12 cellular contexts compared by ENCODE assay signal in genomic region chr1:165897326-165898303, GRCh38.
DNase-seq lines count a peak whose midpoint lies in the region; ATAC-seq and TF ChIP-seq lines count a peak whose summit lies in the region.
"Had no signal": no experiment of that assay in that cellular context is flagged by ENCODE, and none has a peak within 500 bp of the region (broad histone marks: within the 10 kb centered on the region; RNA-seq: fewer than 3 reads in every experiment).

No MANE protein-coding gene starts in this region.

- TF ChIP-seq CTCF in SK-N-SH (IDR thresholded peaks at IDR 0.05) (no peak), RWPE1 (conservative IDR thresholded peaks at IDR 0.05; ENCODE audit: low read depth) (no peak), endothelial cell (IDR thresholded peaks at IDR 0.05; ENCODE audit: unreplicated experiment) (no peak), smooth muscle cell (IDR thresholded peaks at IDR 0.05; ENCODE audit: borderline replicate concordance, insufficient read depth, poor library complexity, severe bottlenecking) (no peak)

- peaks cover 7 to 20% of the 10 kb centered on the region in 2 experiments for H3K36me3 ChIP-seq in SK-N-SH (replicated peaks in 1 of 2; ENCODE audit: control insufficient read depth in 1 of 2, insufficient read depth in 2 of 2, low read length in 1 of 2)
- no peaks in the 10 kb centered on the region for H3K36me3 ChIP-seq in smooth muscle cell (ENCODE audit: low read depth)

- H3K4me3 Mint-ChIP-seq in endothelial cell (ENCODE audit: unreplicated experiment), result no peak overlapping the region
- H3K4me3 Mint-ChIP-seq: dendritic cell treated with granulocyte-macrophage colony-stimulating factor and Interleukin-4, amounts not matched to agents 40 ng/mL and 50 ng/mL, for 4 days had no signal

- CTCF ChIA-PET in SK-N-SH (lab: Yijun Ruan, JAX) (interaction anchor here (1.2 to 1.4 kb wide), 3 partner anchors 16 to 68 kb away, joined by 3 to 8 read pairs (median 4); no protein-coding TSS in a partner anchor), RWPE1 (lab: Yijun Ruan, JAX) (interaction anchor here (0.8 kb wide), 1 partner anchor 51 kb away, joined by 3 read pairs; no protein-coding TSS in a partner anchor)

- POLR2A ChIA-PET in SK-N-SH (lab: Yijun Ruan, JAX) (interaction anchor here (1.2 kb wide), 1 partner anchor 128 kb away, joined by 3 read pairs; no protein-coding TSS in a partner anchor), RWPE1 (lab: Yijun Ruan, JAX; ENCODE audit: low non-redundant PET) (no interaction called here)

- DNase-seq in SK-N-SH (peak; percentile 47), RWPE1 (ENCODE audit: low spot score) (no peak), endothelial cell (ENCODE audit: low spot score) (no peak), smooth muscle cell (lab: John Stamatoyannopoulos, UW; ENCODE audit: unreplicated experiment) (no peak), NCI-H2227 treated with DMSO at 0.1 percent for 48 hours (lab: John Stamatoyannopoulos, UW) (no peak), GDM1 (lab: John Stamatoyannopoulos, UW) (no peak)
- DNase-seq in stimulated activated CD4-positive, alpha-beta T cell treated with anti-CD3 and anti-CD28 coated beads, Interleukin-4, amount 100 ng/mL, for 24 hours, result no peak
- DNase-seq: kidney glomerular epithelial cell, SHP77 had no signal

- H3K79me2 ChIP-seq in SK-N-SH (ENCODE audit: insufficient read depth) (peaks cover 17% of the 10 kb centered on the region; the same call in 1 of the 2 replicates), smooth muscle cell (ENCODE audit: low read depth) (no peaks in the 10 kb centered on the region)

- H3K9ac ChIP-seq in SK-N-SH (0 out of 2 replicates have a peak overlapping the region, but pooled peaks have one; percentile 49), smooth muscle cell (ENCODE audit: low read depth) (peak overlapping the region; percentile 93)

- H3K4me1 Mint-ChIP-seq in endothelial cell (ENCODE audit: unreplicated experiment), result peaks cover 46% of the 10 kb centered on the region

- TF ChIP-seq RAD21 in SK-N-SH (IDR thresholded peaks at IDR 0.05; ENCODE audit: low read length), result no peak

- TF ChIP-seq EP300 in SK-N-SH (IDR thresholded peaks at IDR 0.05; ENCODE audit: borderline replicate concordance in 1 of 2, low read depth in 1 of 2, low read length in 1 of 2), result peak in 1 of 2 experiments; percentile 19; a peak in 1 of 4 replicates

- no peak for ATAC-seq in SK-N-SH treated with all-trans-retinoic acid at 6 μM for 48 hours

- H3F3A ChIP-seq in SK-N-SH (replicated peaks; ENCODE audit: insufficient read depth), result peaks cover 19% of the 10 kb centered on the region
- peaks cover 44% of the 10 kb centered on the region for H3F3A ChIP-seq in smooth muscle cell (ENCODE audit: low read depth)

- no peaks in the 10 kb centered on the region for H3K9me3 ChIP-seq in SK-N-SH
- no peaks in the 10 kb centered on the region for H3K9me3 ChIP-seq in smooth muscle cell (replicated peaks; ENCODE audit: low read depth)

- H3K4me3 ChIP-seq in SK-N-SH (ENCODE audit: low read depth in 2 of 2, low read length in 1 of 2) (no peak overlapping the region), smooth muscle cell (no peak overlapping the region)

- H3K4me1 ChIP-seq in SK-N-SH (ENCODE audit: control insufficient read depth in 1 of 2, insufficient read depth in 2 of 2, low read depth in 1 of 2, low read length in 1 of 2) (peaks cover 35 to 44% of the 10 kb centered on the region in 2 experiments), smooth muscle cell (ENCODE audit: low read depth) (peaks cover 30% of the 10 kb centered on the region)

- 84% methylated on average over 12 of the region's 12 CpGs for whole genome bisulfite sequencing in SK-N-SH (ENCODE audit: low lambda C conversion rate)
- WGBS in smooth muscle cell (ENCODE audit: low lambda C conversion rate), result 36% methylated on average over 12 of the region's 12 CpGs

- no peaks in the 10 kb centered on the region for H3K9me2 ChIP-seq in SK-N-SH

- H4K20me1 ChIP-seq in SK-N-SH (ENCODE audit: insufficient read depth), result no peaks in the 10 kb centered on the region
- H4K20me1 ChIP-seq in smooth muscle cell (ENCODE audit: low read depth), result no peaks in the 10 kb centered on the region

- peak overlapping the region; percentile 46 for H3K4me2 ChIP-seq in SK-N-SH
- H3K4me2 ChIP-seq in smooth muscle cell, result peak overlapping the region; percentile 65

- no peak overlapping the region for H2AFZ ChIP-seq in SK-N-SH (ENCODE audit: low read depth)
- H2AFZ ChIP-seq in smooth muscle cell (ENCODE audit: low read depth), result no peak overlapping the region

- H3K27me3 ChIP-seq in SK-N-SH (ENCODE audit: insufficient read depth), result no peaks in the 10 kb centered on the region
- no peaks in the 10 kb centered on the region for H3K27me3 ChIP-seq in smooth muscle cell (ENCODE audit: low read depth)

- H3K36me3 Mint-ChIP-seq in endothelial cell (ENCODE audit: low read depth, unreplicated experiment), result peaks cover 43% of the 10 kb centered on the region

- peak overlapping the region; percentile 32 for H3K27ac Mint-ChIP-seq in endothelial cell (ENCODE audit: unreplicated experiment)
- H3K27ac Mint-ChIP-seq: dendritic cell treated with granulocyte-macrophage colony-stimulating factor and Interleukin-4, amounts not matched to agents 40 ng/mL and 50 ng/mL, for 4 days had no signal

- peak overlapping the region; percentile 80 to 81 for H3K27ac ChIP-seq in SK-N-SH (ENCODE audit: low read depth in 2 of 2, low read length in 1 of 2)
- peak overlapping the region; percentile 95 for H3K27ac ChIP-seq in RWPE1
- H3K27ac ChIP-seq in smooth muscle cell (ENCODE audit: low read depth), result peak overlapping the region; percentile 98
- H3K27ac ChIP-seq: 22Rv1 had no signal

- H3K9me3 Mint-ChIP-seq in endothelial cell (ENCODE audit: unreplicated experiment), result no peaks in the 10 kb centered on the region
- H3K9me3 Mint-ChIP-seq: dendritic cell treated with granulocyte-macrophage colony-stimulating factor and Interleukin-4, amounts not matched to agents 40 ng/mL and 50 ng/mL, for 4 days had no signal

- H3K27me3 Mint-ChIP-seq in endothelial cell (ENCODE audit: unreplicated experiment), result peaks cover 10% of the 10 kb centered on the region
- H3K27me3 Mint-ChIP-seq: dendritic cell treated with granulocyte-macrophage colony-stimulating factor and Interleukin-4, amounts not matched to agents 40 ng/mL and 50 ng/mL, for 4 days had no signal

TF ChIP-seq in SK-N-SH, 30 proteins besides CTCF, POLR2A, EP300 and RAD21 (continues in another document):
- TF ChIP-seq PBX3 (IDR thresholded peaks at IDR 0.05), result no peak
- no peak for TF ChIP-seq MXI1 (IDR thresholded peaks at IDR 0.05; ENCODE audit: low read depth, low read length)

TF ChIP-seq in SK-N-SH treated with all-trans-retinoic acid at 6 μM for 48 hours, 23 proteins besides CTCF, POLR2A, EP300 and RAD21:
- no peak for TF ChIP-seq ESRRG (CRISPR knock-in tag; IDR thresholded peaks at IDR 0.05)
- no peak for TF ChIP-seq BACH2 (CRISPR knock-in tag; IDR thresholded peaks at IDR 0.05; ENCODE audit: borderline replicate concordance)
- no peak for TF ChIP-seq ISL1 (CRISPR knock-in tag; IDR thresholded peaks at IDR 0.05)
- no peak for TF ChIP-seq CREB5 (CRISPR knock-in tag; IDR thresholded peaks at IDR 0.05; ENCODE audit: low read depth)
- TF ChIP-seq PPARA (CRISPR knock-in tag; IDR thresholded peaks at IDR 0.05; ENCODE audit: borderline replicate concordance), result no peak
- TF ChIP-seq ARNTL (CRISPR knock-in tag; IDR thresholded peaks at IDR 0.05; ENCODE audit: borderline replicate concordance, low read depth), result no peak
- TF ChIP-seq ZNF8 (CRISPR knock-in tag; IDR thresholded peaks at IDR 0.05), result no peak
- no peak for TF ChIP-seq PATZ1 (CRISPR knock-in tag; IDR thresholded peaks at IDR 0.05; ENCODE audit: borderline replicate concordance)
- no peak for TF ChIP-seq CSDC2 (CRISPR knock-in tag; IDR thresholded peaks at IDR 0.05)
- TF ChIP-seq ZFP3 (CRISPR knock-in tag; IDR thresholded peaks at IDR 0.05), result no peak
- no peak for TF ChIP-seq ZNF565 (CRISPR knock-in tag; conservative IDR thresholded peaks at IDR 0.05; ENCODE audit: low read depth)
- TF ChIP-seq RARB (CRISPR knock-in tag; IDR thresholded peaks at IDR 0.05), result no peak
- TF ChIP-seq ZFP30 (CRISPR knock-in tag; IDR thresholded peaks at IDR 0.05), result no peak
- no peak for TF ChIP-seq TOX (CRISPR knock-in tag; IDR thresholded peaks at IDR 0.05; ENCODE audit: borderline replicate concordance)
- no peak for TF ChIP-seq GLIS3 (CRISPR knock-in tag; IDR thresholded peaks at IDR 0.05)
